22 cellular contexts compared by ENCODE assay signal in the genomic region with DNA sequence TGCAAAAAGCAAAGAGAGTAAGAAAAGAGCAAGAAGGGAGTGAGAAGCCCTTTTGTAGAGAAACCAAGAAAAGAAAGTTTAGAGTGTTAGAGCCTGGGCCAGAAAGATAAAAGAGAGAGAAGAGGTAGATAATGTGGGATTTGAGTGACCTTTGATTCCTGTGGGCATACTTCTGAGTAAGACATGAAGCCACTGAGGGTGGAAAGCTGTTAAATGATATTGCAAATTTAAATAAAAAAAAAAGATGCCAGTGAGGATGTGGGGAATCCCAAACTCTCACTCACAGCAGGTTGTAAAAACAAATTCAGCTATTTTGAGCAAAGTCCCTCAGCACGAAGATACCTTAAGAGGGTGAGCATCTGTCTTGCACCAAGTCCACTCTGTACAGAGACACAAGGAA.
"Had no signal": no experiment of that assay in that cellular context is flagged by ENCODE, and none has a peak within 500 bp of the region (broad histone marks: within the 10 kb centered on the region; RNA-seq: fewer than 3 reads in every experiment).

No MANE protein-coding gene starts in this region.

- H3K4me1 ChIP-seq: esophagus squamous epithelium, left lung, tibial nerve, uterus had no signal

- H3K36me3 Mint-ChIP-seq: activated CD4-positive, alpha-beta memory T cell treated with anti-CD3 and anti-CD28 coated beads for 36 hours; activated naive CD4-positive, alpha-beta T cell treated with anti-CD3 and anti-CD28 coated beads, Interleukin-2, amount 50 U/mL, for 72 hours; natural killer cell; stimulated activated effector memory CD8-positive, alpha-beta T cell treated with anti-CD3 and anti-CD28 coated beads, Interleukin-12 subunit alpha, Interleukin-12 subunit beta, amount 100 ng/mL, for 72 hours had no signal

- H3K27ac Mint-ChIP-seq: activated CD4-positive, alpha-beta memory T cell treated with anti-CD3 and anti-CD28 coated beads for 36 hours; activated CD4-positive, alpha-beta T cell treated with anti-CD3 and anti-CD28 coated beads for 36 hours; activated naive CD4-positive, alpha-beta T cell treated with anti-CD3 and anti-CD28 coated beads, Interleukin-2, amount 50 U/mL, for 72 hours; natural killer cell; stimulated activated effector memory CD8-positive, alpha-beta T cell treated with anti-CD3 and anti-CD28 coated beads, Interleukin-12 subunit alpha, Interleukin-12 subunit beta, amount 100 ng/mL, for 72 hours had no signal

- H3K9me3 Mint-ChIP-seq: activated CD4-positive, alpha-beta memory T cell treated with anti-CD3 and anti-CD28 coated beads for 36 hours; activated naive CD4-positive, alpha-beta T cell treated with anti-CD3 and anti-CD28 coated beads, Interleukin-2, amount 50 U/mL, for 72 hours; central memory CD8-positive, alpha-beta T cell; natural killer cell; stimulated activated effector memory CD8-positive, alpha-beta T cell treated with anti-CD3 and anti-CD28 coated beads, Interleukin-12 subunit alpha, Interleukin-12 subunit beta, amount 100 ng/mL, for 72 hours had no signal

- H3K4me1 Mint-ChIP-seq: central memory CD8-positive, alpha-beta T cell; natural killer cell; stimulated activated effector memory CD8-positive, alpha-beta T cell treated with anti-CD3 and anti-CD28 coated beads, Interleukin-12 subunit alpha, Interleukin-12 subunit beta, amount 100 ng/mL, for 72 hours had no signal

- H3K27me3 ChIP-seq: left lung, tibial nerve, uterus had no signal

- ATAC-seq: activated CD4-positive, alpha-beta T cell treated with anti-CD3 and anti-CD28 coated beads for 36 hours; left lung; natural killer cell; stimulated activated effector memory CD8-positive, alpha-beta T cell treated with anti-CD3 and anti-CD28 coated beads, Interleukin-12 subunit alpha, Interleukin-12 subunit beta, amount 100 ng/mL, for 72 hours had no signal

- H3K4me3 Mint-ChIP-seq: activated CD4-positive, alpha-beta memory T cell treated with anti-CD3 and anti-CD28 coated beads for 36 hours; activated CD4-positive, alpha-beta T cell treated with anti-CD3 and anti-CD28 coated beads for 36 hours; central memory CD8-positive, alpha-beta T cell; natural killer cell; stimulated activated effector memory CD8-positive, alpha-beta T cell treated with anti-CD3 and anti-CD28 coated beads, Interleukin-12 subunit alpha, Interleukin-12 subunit beta, amount 100 ng/mL, for 72 hours had no signal

- DNase-seq: activated CD4-positive, alpha-beta memory T cell treated with anti-CD3 and anti-CD28 coated beads for 36 hours; activated CD4-positive, alpha-beta T cell treated with anti-CD3 and anti-CD28 coated beads for 36 hours; activated gamma-delta T cell; activated T-cell treated with anti-CD3 and anti-CD28 coated beads, Interleukin-2, amount 50 U/mL, for 48 hours; amygdala; brain microvascular endothelial cell; cortex of kidney; effector CD4-positive, alpha-beta T cell; esophagus squamous epithelium; hippocampal formation; kidney; left lung; mammary epithelial cell; natural killer cell; substantia nigra; T-helper 9 cell; uterus had no signal

- H3K9me3 ChIP-seq: esophagus squamous epithelium, left lung, tibial nerve, uterus had no signal

- H3K36me3 ChIP-seq: brain microvascular endothelial cell, esophagus squamous epithelium, left lung, tibial nerve, uterus had no signal

- H3K4me3 ChIP-seq: esophagus squamous epithelium, left lung, tibial nerve, uterus had no signal

- H3K27ac ChIP-seq: brain microvascular endothelial cell, esophagus squamous epithelium, left lung, tibial nerve, uterus, VCaP had no signal
